8 cellular contexts compared by ENCODE assay signal in genomic region chr14:70821581-70821915, GRCh38. TPM values are rescaled to one million over a fixed set of nuclear protein-coding genes. Genes with fewer than 3 reads are reported as not detected.
DNase-seq lines count a peak whose midpoint lies in the region; ATAC-seq and TF ChIP-seq lines count a peak whose summit lies in the region.

No MANE protein-coding gene starts in this region.

- H3K4me3 Mint-ChIP-seq in activated CD8-positive, alpha-beta T cell treated with anti-CD3 and anti-CD28 coated beads for 36 hours, result peak overlapping the region; percentile 73

- no peak for TF ChIP-seq POLR2A in spleen (IDR thresholded peaks at IDR 0.05)

- H3K27ac Mint-ChIP-seq in activated CD8-positive, alpha-beta T cell treated with anti-CD3 and anti-CD28 coated beads for 36 hours, result no peak overlapping the region

- H3K27me3 Mint-ChIP-seq in activated CD8-positive, alpha-beta T cell treated with anti-CD3 and anti-CD28 coated beads for 36 hours, result peaks cover 30% of the 10 kb centered on the region

- ATAC-seq in activated CD8-positive, alpha-beta T cell treated with anti-CD3 and anti-CD28 coated beads for 36 hours, result no peak
- ATAC-seq in HG03135 (IDR thresholded peaks at IDR 0.05; ENCODE audit: unreplicated experiment) (no peak), HG02588 (IDR thresholded peaks at IDR 0.05; ENCODE audit: unreplicated experiment) (no peak)

- H3K36me3 ChIP-seq in spleen, result no peaks in the 10 kb centered on the region

- intact Hi-C loops in activated CD8-positive, alpha-beta T cell treated with anti-CD3 and anti-CD28 coated beads for 36 hours (cut with micrococcal nuclease), result no loop called here
- intact Hi-C loops in spleen (cut with DNase I; ENCODE audit: low total_unique reads), result no loop called here

- H3K27me3 ChIP-seq in spleen (replicated peaks in 1 of 7), result peaks cover 0 to 46% (median 17%) of the 10 kb centered on the region in 7 donors

- peaks cover 15% of the 10 kb centered on the region for H3K4me1 Mint-ChIP-seq in activated CD8-positive, alpha-beta T cell treated with anti-CD3 and anti-CD28 coated beads for 36 hours (ENCODE audit: low read depth)

- H3K4me1 ChIP-seq in spleen, result peaks cover 6 to 38% (median 24%) of the 10 kb centered on the region in 6 donors

- TF ChIP-seq CTCF in HFF-Myc (IDR thresholded peaks at IDR 0.05; ENCODE audit: low read depth, low read length, missing control alignments) (no peak), spleen (IDR thresholded peaks at IDR 0.05 in 8 of 11, conservative IDR thresholded peaks at IDR 0.05 in 3 of 11) (no peak)
- no peak for TF ChIP-seq CTCF in activated CD8-positive, alpha-beta T cell treated with anti-CD3 and anti-CD28 coated beads for 36 hours (IDR thresholded peaks at IDR 0.05)

- no peaks in the 10 kb centered on the region for H3K9me3 Mint-ChIP-seq in activated CD8-positive, alpha-beta T cell treated with anti-CD3 and anti-CD28 coated beads for 36 hours

- CTCF ChIA-PET in activated CD8-positive, alpha-beta T cell treated with anti-CD3 and anti-CD28 coated beads for 36 hours (lab: Charles Lee), result interaction anchor here (0.8 to 7.1 kb wide), 9 partner anchors 10 to 132 kb away, joined by 3 to 72 read pairs (median 3); partner anchors contain the start of gene PCNX1

- POLR2A ChIA-PET in activated CD8-positive, alpha-beta T cell treated with anti-CD3 and anti-CD28 coated beads for 36 hours (lab: Charles Lee), result interaction anchor here (0.8 to 3.0 kb wide), 5 partner anchors 11 to 86 kb away, joined by 3 to 21 read pairs (median 3); partner anchors contain the start of genes MAP3K9 and PCNX1

- DNase-seq in HFF-Myc (ENCODE audit: extremely low read depth, low read depth), result no peak
- no peak for DNase-seq in activated CD8-positive, alpha-beta T cell treated with anti-CD3 and anti-CD28 coated beads for 36 hours
- DNase-seq in spleen, result no peak
- DNase-seq in SK-N-DZ (ENCODE audit: low spot score), result no peak
- DNase-seq in glomerular visceral epithelial cell (ENCODE audit: extremely low spot score), result no peak

- H3K27ac ChIP-seq in spleen, result peak overlapping the region in 4 of 8 donors; percentile 13 to 82 (median 52)

- WGBS in spleen, 5 donors, result 3 to 7% (median 5%) methylated on average over 17 to 23 of the region's 23 CpGs

- no peaks in the 10 kb centered on the region for H3K9me3 ChIP-seq in spleen

- peak overlapping the region; percentile 58 for H3K4me3 ChIP-seq in HFF-Myc (replicated peaks; ENCODE audit: low read depth, low read length)
- H3K4me3 ChIP-seq in iPS-11a (ENCODE audit: low read depth, low read length), result peak overlapping the region; percentile 85
- H3K4me3 ChIP-seq in spleen, result peak overlapping the region; percentile 54 to 86 (median 62)

- H3K36me3 Mint-ChIP-seq in activated CD8-positive, alpha-beta T cell treated with anti-CD3 and anti-CD28 coated beads for 36 hours (ENCODE audit: low read depth), result peaks cover 3% of the 10 kb centered on the region

RNA-seq across cellular contexts. Expression of gene MAP3K9, which starts 12.2 kb away (rescaled TPM):
- total RNA-seq in activated CD8-positive, alpha-beta T cell treated with anti-CD3 and anti-CD28 coated beads for 36 hours, result 1 to 10 TPM; 8.0 to 9.6 TPM
- total RNA-seq in spleen, result 1 to 10 TPM; 3.5 to 8.0 (median 4.6) TPM
- 1 to 10 TPM in 1 of 3 donors, under 1 TPM in 2; 0.42 to 1.7 (median 0.59) TPM for polyA plus RNA-seq in spleen
- 2.8 and 3.1 TPM in 2 replicates for polyA plus RNA-seq in SK-N-DZ (2014; cell fraction: cytosol; rRNA removed)
- polyA plus RNA-seq in SK-N-DZ (2014; cell fraction: nucleus; rRNA removed), result 3.0 and 3.1 TPM in 2 replicates
